ENCODE assay signal across 19 cellular contexts in the genomic region with DNA sequence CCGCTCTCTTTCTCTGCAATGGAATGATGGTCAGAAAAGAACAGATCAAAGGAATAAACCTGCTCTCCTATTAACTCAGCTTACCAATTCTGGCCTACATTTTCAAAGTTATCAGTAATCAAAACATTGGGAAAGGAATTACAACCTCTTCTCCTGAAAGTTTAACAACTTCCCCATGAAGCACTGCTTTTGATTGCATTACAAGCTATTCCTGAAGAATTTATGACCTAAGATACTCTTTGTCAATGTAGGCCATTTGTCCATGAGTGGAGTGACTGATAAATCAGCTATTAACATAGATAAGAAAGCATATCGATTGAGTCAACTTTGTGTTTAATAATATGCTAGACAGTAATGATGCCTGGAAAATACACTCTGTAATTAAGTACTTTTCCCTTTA.
"Had no signal": no experiment of that assay in that cellular context is flagged by ENCODE, and none has a peak within 500 bp of the region (broad histone marks: within the 10 kb centered on the region; RNA-seq: fewer than 3 reads in every experiment).

No MANE protein-coding gene starts in this region.

- ATAC-seq: heart left ventricle; lower lobe of right lung; natural killer cell treated with Interleukin-12 subunit alpha and Interleukin-12 subunit beta and Interleukin-15 and Interleukin-18, amount 100 ng/mL, for 72 hours; right cardiac atrium; stimulated activated memory B cell treated with anti-CD40 and anti-IgM and Interleukin-4, amounts not matched to agents 10 μg/mL and 1 μg/mL and 100 μg/mL, for 72 hours; upper lobe of right lung had no signal

- H3K4me1 ChIP-seq: heart left ventricle, lower lobe of right lung, pancreas, testis, tibial nerve, upper lobe of right lung, vagina had no signal

- H2AFZ ChIP-seq: neural progenitor cell had no signal

- H3K9ac ChIP-seq: neural progenitor cell had no signal

- H3K27me3 ChIP-seq: neural progenitor cell, pancreas, testis, tibial nerve, upper lobe of right lung, vagina had no signal

- H3K4me2 ChIP-seq: neural progenitor cell had no signal

- H3K36me3 ChIP-seq: heart left ventricle, lower lobe of right lung, neural progenitor cell, pancreas, tibial nerve, upper lobe of right lung, vagina had no signal

- H3K9me3 ChIP-seq: heart left ventricle, lower lobe of right lung, pancreas, testis, tibial nerve, upper lobe of right lung, vagina had no signal

- H3K4me3 ChIP-seq: coronary artery, heart left ventricle, lower lobe of right lung, neural progenitor cell, pancreas, testis, tibial nerve, upper lobe of right lung, vagina had no signal

- DNase-seq: effector CD4-positive, alpha-beta T cell; foreskin melanocyte; heart left ventricle; hypothalamus; kidney glomerular epithelial cell; lower lobe of right lung; midbrain; nucleus accumbens; pancreas; right cardiac atrium; stimulated activated CD4-positive, alpha-beta T cell treated with anti-CD3 and anti-CD28 coated beads, Interleukin-4, amount 100 ng/mL, for 1 hour; testis; upper lobe of right lung had no signal

- H3K27ac ChIP-seq: coronary artery, heart left ventricle, lower lobe of right lung, neural progenitor cell, pancreas, testis, tibial nerve, upper lobe of right lung, vagina had no signal
